8 cellular contexts compared by ENCODE assay signal in the genomic region with DNA sequence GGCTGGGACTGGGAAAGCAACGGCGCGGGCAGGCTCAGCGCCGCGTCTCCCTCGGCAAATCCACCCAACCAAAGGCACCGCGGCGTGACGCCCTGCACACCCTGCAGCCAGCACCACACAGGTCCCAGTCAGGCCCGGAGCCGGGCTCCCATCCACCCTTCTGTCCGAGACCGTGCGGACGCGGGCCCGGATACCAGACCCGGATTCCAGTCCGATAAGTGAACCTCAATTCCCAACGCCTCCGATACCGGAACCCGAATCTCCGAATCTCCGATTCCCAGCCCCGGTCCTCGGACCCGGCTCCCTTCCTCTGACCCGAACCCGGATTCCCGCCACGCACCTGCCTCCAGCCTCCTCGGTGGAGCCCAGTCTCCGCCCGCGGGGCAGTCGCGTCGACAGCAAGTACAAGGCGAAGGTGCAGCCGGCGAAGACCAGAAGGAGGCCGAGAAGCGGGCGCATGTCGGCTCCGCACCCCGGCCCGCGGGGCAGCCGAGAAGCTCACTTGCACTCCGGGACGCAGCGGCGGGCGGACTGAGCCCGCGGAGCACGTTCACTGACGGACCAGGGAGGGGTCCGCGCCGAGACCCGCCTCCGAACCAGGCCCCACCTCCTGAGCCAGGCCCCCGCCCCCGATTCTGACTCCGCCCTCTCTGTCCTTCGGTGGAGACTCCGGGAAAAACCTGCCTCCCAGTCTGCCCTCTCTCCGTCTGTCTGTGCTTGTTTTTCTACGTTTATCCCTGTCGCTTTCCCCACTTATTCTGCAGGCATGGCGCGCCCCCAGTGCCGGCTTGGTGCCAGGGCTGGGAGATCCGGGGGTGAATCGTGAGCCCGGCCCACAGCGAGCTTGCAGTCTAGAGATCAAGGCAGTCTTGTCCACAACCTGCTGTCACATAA. TPM values are rescaled to one million over a fixed set of nuclear protein-coding genes. Genes with fewer than 3 reads are reported as not detected.
A peak's percentile ranks its signal among the peaks of the same experiment; 100 is the strongest.
DNase-seq lines count a peak whose midpoint lies in the region; ATAC-seq, FAIRE-seq and TF ChIP-seq lines count a peak whose summit lies in the region.

A gene (minus strand): TSS at position 533 of the 894 bp plus-strand sequence. CDS start 74 bp downstream, at position 459.

- peak; percentile 2 for TF ChIP-seq CTCF in D721Med (IDR thresholded peaks at IDR 0.05; ENCODE audit: insufficient read depth, missing control alignments)
- TF ChIP-seq CTCF in OCI-LY1 (IDR thresholded peaks at IDR 0.05; ENCODE audit: low read length), result no peak
- no peak for TF ChIP-seq CTCF in endothelial cell (IDR thresholded peaks at IDR 0.05; ENCODE audit: unreplicated experiment)
- no peak for TF ChIP-seq CTCF in mesothelial cell of epicardium (IDR thresholded peaks at IDR 0.05; ENCODE audit: unreplicated experiment)

- H3K36me3 Mint-ChIP-seq in endothelial cell (ENCODE audit: low read depth, unreplicated experiment) (peaks cover 13% of the 10 kb centered on the region), mesothelial cell of epicardium (peaks cover 16% of the 10 kb centered on the region)

- H3K9ac ChIP-seq in HUES6 (ENCODE audit: low read length) (peak within 1 kb of the TSS; percentile 96), OCI-LY1 (ENCODE audit: low read length) (peak within 1 kb of the TSS; percentile 76)

- H3K27me3 ChIP-seq in HUES6 (ENCODE audit: control insufficient read depth, insufficient read depth, low read length) (peaks cover 7% of the 10 kb centered on the region; the same call in 1 of the 2 replicates), OCI-LY1 (ENCODE audit: insufficient read depth, low read length) (no peaks in the 10 kb centered on the region)

- peak; percentile 91 for ATAC-seq in GM21447 (IDR thresholded peaks at IDR 0.05; ENCODE audit: unreplicated experiment)

- H3K4me1 ChIP-seq in HUES6 (ENCODE audit: control insufficient read depth, insufficient read depth, low read length) (peaks cover 14% of the 10 kb centered on the region; the same call in 1 of the 2 replicates), OCI-LY1 (ENCODE audit: insufficient read depth, low read length, severe bottlenecking) (peaks cover 12% of the 10 kb centered on the region)

- H3K4me1 Mint-ChIP-seq in endothelial cell (ENCODE audit: unreplicated experiment) (peaks cover 11% of the 10 kb centered on the region), mesothelial cell of epicardium (peaks cover 10% of the 10 kb centered on the region)

- FAIRE-seq in D721Med (lab: Jason Lieb, UNC), result no peak

- peak within 1 kb of the TSS; percentile 61 for H3K4me2 ChIP-seq in OCI-LY1 (ENCODE audit: low read length)

- H3K27ac ChIP-seq in HUES6 (ENCODE audit: low read depth, low read length), result peak within 1 kb of the TSS; percentile 94
- peak within 1 kb of the TSS; percentile 37 for H3K27ac ChIP-seq in OCI-LY1 (ENCODE audit: low read depth, low read length, poor library complexity, severe bottlenecking)

- DNase-seq in D721Med (ENCODE audit: insufficient read length, low spot score) (peak; percentile 96), endothelial cell (ENCODE audit: low spot score) (peak; percentile 96), mesothelial cell of epicardium (ENCODE audit: low spot score in 2 of 2, unreplicated experiment in 2 of 2) (peak; percentile 89 to 96)
- DNase-seq in activated CD8-positive, alpha-beta memory T cell treated with anti-CD3 and anti-CD28 coated beads, Interleukin-2, amount 50 U/mL, for 4 hours, result peak; percentile 89
- peak; percentile 76 to 77 for DNase-seq in stimulated activated CD8-positive, alpha-beta memory T cell treated with anti-CD3 and anti-CD28 coated beads, Interleukin-15, amount 100 ng/mL, for 4 hours (ENCODE audit: low read depth in 2 of 2)

- H3K9me3 Mint-ChIP-seq in endothelial cell (ENCODE audit: unreplicated experiment), result no peaks in the 10 kb centered on the region
- H3K9me3 Mint-ChIP-seq in mesothelial cell of epicardium, result no peaks in the 10 kb centered on the region

- H3K36me3 ChIP-seq in HUES6 (ENCODE audit: control insufficient read depth, insufficient read depth, low read length), result peaks cover 27% of the 10 kb centered on the region
- H3K36me3 ChIP-seq in OCI-LY1 (ENCODE audit: insufficient read depth, low read length), result peaks cover 29% of the 10 kb centered on the region

- H3K9me3 ChIP-seq in HUES6 (ENCODE audit: control insufficient read depth, insufficient read depth, low read depth, low read length) (no peaks in the 10 kb centered on the region), OCI-LY1 (ENCODE audit: low read length) (no peaks in the 10 kb centered on the region)

- no peaks in the 10 kb centered on the region for H4K20me1 ChIP-seq in OCI-LY1 (ENCODE audit: insufficient read depth, low read length)

- H3K79me2 ChIP-seq in OCI-LY1 (ENCODE audit: insufficient read depth, low read length), result 0 out of 2 replicates have a peak, but pooled peaks cover 6% of the 10 kb centered on the region

- H3K4me3 ChIP-seq in HUES6 (ENCODE audit: low read depth, low read length), result peak within 1 kb of the TSS; percentile 100
- H3K4me3 ChIP-seq in OCI-LY1 (ENCODE audit: low read depth, low read length, poor library complexity, severe bottlenecking), result peak within 1 kb of the TSS; percentile 71

- H3K27me3 Mint-ChIP-seq in endothelial cell (ENCODE audit: unreplicated experiment), result peaks cover 5% of the 10 kb centered on the region
- peaks cover 27% of the 10 kb centered on the region for H3K27me3 Mint-ChIP-seq in mesothelial cell of epicardium (ENCODE audit: low read depth)

- H3K4me3 Mint-ChIP-seq in endothelial cell (ENCODE audit: unreplicated experiment) (peak within 1 kb of the TSS; percentile 98), mesothelial cell of epicardium (peak within 1 kb of the TSS; percentile 96)

- no peaks in the 10 kb centered on the region for H3K9me2 ChIP-seq in OCI-LY1 (ENCODE audit: low read depth, low read length)

- no peaks in the 10 kb centered on the region for H3F3A ChIP-seq in OCI-LY1 (ENCODE audit: insufficient read depth, low read length)

- peak within 1 kb of the TSS; percentile 77 for H2AFZ ChIP-seq in OCI-LY1 (ENCODE audit: low read length)

- peak within 1 kb of the TSS; percentile 82 for H3K27ac Mint-ChIP-seq in endothelial cell (ENCODE audit: unreplicated experiment)
- H3K27ac Mint-ChIP-seq in mesothelial cell of epicardium, result peak within 1 kb of the TSS; percentile 96

RNA-seq across cellular contexts. Expression of the gene that starts here (rescaled TPM):
- total RNA-seq in endothelial cell (ENCODE audit: unreplicated experiment) (18.1 TPM), mesothelial cell of epicardium (25.8 to 28.4 TPM (median 27.3 TPM) in 3 replicates)

Comparison
In these comparisons a context has a peak if more than half of its experiments do, and no peak if none do; other contexts are left out.
1. Peak in every context shown above with its lines: DNase-seq, ATAC-seq, H3K4me3 ChIP-seq and H3K27ac ChIP-seq.